Comparison of ENCODE assay signal across 24 cellular contexts in genomic region chr14:43793579-43793978, GRCh38.
"Had no signal": no experiment of that assay in that cellular context is flagged by ENCODE, and none has a peak within 500 bp of the region (broad histone marks: within the 10 kb centered on the region; RNA-seq: fewer than 3 reads in every experiment).

No MANE protein-coding gene starts in this region.

- H3K9me2 ChIP-seq: SK-N-SH had no signal

- H3K4me3 Mint-ChIP-seq: IgD-negative memory B cell had no signal

- H3K9me3 Mint-ChIP-seq: IgD-negative memory B cell had no signal

- H3K27me3 Mint-ChIP-seq: IgD-negative memory B cell had no signal

- DNase-seq: NCI-H1092, NCI-H1105 treated with DMSO at 0.1 percent for 48 hours, NCI-H1417 treated with DMSO at 0.1 percent for 48 hours, NCI-H146, NCI-H1694 treated with DMSO at 0.1 percent for 48 hours, NCI-H2029, NCI-H2081 treated with DMSO at 0.1 percent for 48 hours, NCI-H2171, NCI-H226, NCI-H446, NCI-H510A, NCI-H524 treated with DMSO at 0.1 percent for 48 hours, NCI-H69, NCI-H774, Right ventricle myocardium superior, RPMI8226, SIG-M5, SK-N-SH, SW 1271 had no signal

- H3K36me3 ChIP-seq: SJSA1 had no signal

- H3K27ac ChIP-seq: KMS-11, SJSA1 had no signal

- H3K4me1 Mint-ChIP-seq: IgD-negative memory B cell had no signal

- FAIRE-seq: K562, RCC 7860 had no signal

- ATAC-seq: K562 had no signal

- H3K9me3 ChIP-seq: SJSA1, SK-N-SH had no signal

- H3K27me3 ChIP-seq: SJSA1 had no signal

- H3K9ac ChIP-seq: KMS-11, SK-N-SH had no signal

- H3K27ac Mint-ChIP-seq: IgD-negative memory B cell had no signal

- H3K4me1 ChIP-seq: SJSA1 had no signal

- H3K4me2 ChIP-seq: KMS-11, SK-N-SH had no signal

- H3K36me3 Mint-ChIP-seq: IgD-negative memory B cell had no signal

- H3K4me3 ChIP-seq: K562, SJSA1 had no signal
